ENCODE assay signal across 8 cellular contexts in the genomic region with DNA sequence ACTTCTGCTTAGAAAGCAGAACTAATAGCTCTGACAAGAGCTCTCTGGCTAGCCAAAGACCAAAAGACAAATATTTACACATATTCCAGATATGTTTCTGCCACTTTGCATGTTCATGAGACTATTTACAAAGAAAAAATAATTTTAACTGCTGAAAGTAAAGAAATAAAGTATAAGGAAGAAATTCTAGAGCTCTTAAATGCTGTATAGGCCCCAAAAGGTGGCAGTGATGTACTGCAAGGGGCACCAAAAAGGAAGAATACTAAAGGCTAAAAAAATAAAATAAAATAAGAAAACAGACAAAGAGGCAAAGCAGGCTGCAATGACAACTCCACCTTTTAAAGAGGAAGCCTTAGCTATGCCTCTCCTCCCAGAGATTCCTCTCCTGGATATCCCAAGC. TPM values are rescaled to one million over a fixed set of nuclear protein-coding genes. Genes with fewer than 3 reads are reported as not detected.
DNase-seq lines count a peak whose midpoint lies in the region; ATAC-seq and TF ChIP-seq lines count a peak whose summit lies in the region.

No MANE protein-coding gene starts in this region.

- intact Hi-C loops in activated CD4-positive, alpha-beta T cell treated with anti-CD3 and anti-CD28 coated beads for 36 hours (cut with DNase I, micrococcal nuclease), result loop anchor here in 1 of 2 experiments (10.0 kb wide), 1 partner anchor 622 kb away; no protein-coding TSS in a partner anchor

- no peaks in the 10 kb centered on the region for H3K27me3 ChIP-seq in Karpas-422 (ENCODE audit: low read length)
- no peaks in the 10 kb centered on the region for H3K27me3 ChIP-seq in liver (ENCODE audit: control insufficient read depth in 4 of 4, insufficient read depth in 4 of 4, low read length in 3 of 4)

- peak; percentile 63 for DNase-seq in AG10803 (ENCODE audit: low read depth)
- peak; percentile 56 for DNase-seq in Karpas-422
- no peak for DNase-seq in activated naive CD8-positive, alpha-beta T cell treated with anti-CD3 and anti-CD28 coated beads, Interleukin-2, amount 10 ng/mL, durations not matched to agents 7 days and 5 days
- DNase-seq in D341Med (ENCODE audit: low spot score), result no peak
- no peak for DNase-seq in NCI-H2227 (lab: John Stamatoyannopoulos, UW; ENCODE audit: unreplicated experiment)
- no peak for DNase-seq in activated CD4-positive, alpha-beta T cell treated with anti-CD3 and anti-CD28 coated beads for 36 hours
- no peak for DNase-seq in activated CD4-positive, CD25-positive, alpha-beta regulatory T cell (lab: John Stamatoyannopoulos, UW)

- H3K27ac ChIP-seq in Karpas-422 (ENCODE audit: low read length) (no peak overlapping the region), liver (ENCODE audit: low read depth in 1 of 2, low read length in 2 of 2) (no peak overlapping the region)

- POLR2A ChIA-PET in activated naive CD8-positive, alpha-beta T cell treated with anti-CD3 and anti-CD28 coated beads, Interleukin-2, amount 10 ng/mL, durations not matched to agents 7 days and 5 days (lab: Charles Lee), result interaction anchor here (0.6 to 3.8 kb wide), 9 partner anchors 16 to 306 kb away, joined by 3 to 42 read pairs (median 4); no protein-coding TSS in a partner anchor
- POLR2A ChIA-PET in activated CD4-positive, alpha-beta T cell treated with anti-CD3 and anti-CD28 coated beads for 36 hours (lab: Charles Lee), result interaction anchor here (0.6 kb wide), 1 partner anchor 244 kb away, joined by 4 read pairs; no protein-coding TSS in a partner anchor

- H3K9me2 ChIP-seq in Karpas-422 (replicated peaks; ENCODE audit: insufficient read depth, low read length), result no peaks in the 10 kb centered on the region

- no peak overlapping the region for H3K27ac Mint-ChIP-seq in activated naive CD8-positive, alpha-beta T cell treated with anti-CD3 and anti-CD28 coated beads, Interleukin-2, amount 10 ng/mL, durations not matched to agents 7 days and 5 days
- no peak overlapping the region for H3K27ac Mint-ChIP-seq in activated CD4-positive, alpha-beta T cell treated with anti-CD3 and anti-CD28 coated beads for 36 hours

- H3K4me1 ChIP-seq in Karpas-422 (ENCODE audit: low read length) (peaks cover 19% of the 10 kb centered on the region), liver (ENCODE audit: control insufficient read depth in 4 of 4, insufficient read depth in 4 of 4, low read length in 3 of 4) (peaks cover 2 to 22% (median 11%) of the 10 kb centered on the region in 4 donors)

- H3K4me3 ChIP-seq in AG10803 (ENCODE audit: low read length), result no peak overlapping the region
- no peak overlapping the region for H3K4me3 ChIP-seq in Karpas-422 (ENCODE audit: low read length)
- no peak overlapping the region for H3K4me3 ChIP-seq in liver (ENCODE audit: low read depth in 1 of 3, low read length in 3 of 3)

- no peaks in the 10 kb centered on the region for H3K27me3 Mint-ChIP-seq in activated naive CD8-positive, alpha-beta T cell treated with anti-CD3 and anti-CD28 coated beads, Interleukin-2, amount 10 ng/mL, durations not matched to agents 7 days and 5 days
- H3K27me3 Mint-ChIP-seq in activated CD4-positive, alpha-beta T cell treated with anti-CD3 and anti-CD28 coated beads for 36 hours, result no peaks in the 10 kb centered on the region

- H3K9me3 Mint-ChIP-seq in activated naive CD8-positive, alpha-beta T cell treated with anti-CD3 and anti-CD28 coated beads, Interleukin-2, amount 10 ng/mL, durations not matched to agents 7 days and 5 days, result no peaks in the 10 kb centered on the region
- H3K9me3 Mint-ChIP-seq in activated CD4-positive, alpha-beta T cell treated with anti-CD3 and anti-CD28 coated beads for 36 hours (ENCODE audit: low read depth), result peaks cover 4% of the 10 kb centered on the region

- H3K9me3 ChIP-seq in Karpas-422 (ENCODE audit: low read length), result no peaks in the 10 kb centered on the region
- H3K9me3 ChIP-seq in liver (ENCODE audit: control insufficient read depth in 4 of 4, low read length in 3 of 4), result no peaks in the 10 kb centered on the region

- H2AFZ ChIP-seq in Karpas-422 (ENCODE audit: low read length), result no peak overlapping the region

- H3K79me2 ChIP-seq in Karpas-422 (ENCODE audit: low read length), result no peaks in the 10 kb centered on the region

- H3K36me3 Mint-ChIP-seq in activated naive CD8-positive, alpha-beta T cell treated with anti-CD3 and anti-CD28 coated beads, Interleukin-2, amount 10 ng/mL, durations not matched to agents 7 days and 5 days, result peaks cover 36% of the 10 kb centered on the region
- H3K36me3 Mint-ChIP-seq in activated CD4-positive, alpha-beta T cell treated with anti-CD3 and anti-CD28 coated beads for 36 hours (ENCODE audit: low read depth), result peaks cover 2% of the 10 kb centered on the region

- TF ChIP-seq CTCF in AG10803 (conservative IDR thresholded peaks at IDR 0.05; ENCODE audit: low read length) (peak; percentile 49), liver (IDR thresholded peaks at IDR 0.05; ENCODE audit: low read depth, low read length, missing input control) (peak; percentile 22)

- CTCF ChIA-PET in activated CD4-positive, alpha-beta T cell treated with anti-CD3 and anti-CD28 coated beads for 36 hours (lab: Charles Lee), result interaction anchor here (0.8 to 1.6 kb wide), 6 partner anchors 10 to 1168 kb away, joined by 3 to 4 read pairs (median 4); no protein-coding TSS in a partner anchor

- peak; percentile 33 to 50 for TF ChIP-seq RAD21 in liver (IDR thresholded peaks at IDR 0.05)

- H3K36me3 ChIP-seq in Karpas-422 (ENCODE audit: insufficient read depth, low read length), result no peaks in the 10 kb centered on the region
- no peaks in the 10 kb centered on the region for H3K36me3 ChIP-seq in liver (ENCODE audit: control insufficient read depth in 4 of 4, insufficient read depth in 3 of 4, low read depth in 1 of 4, low read length in 3 of 4)

- no peak overlapping the region for H3K9ac ChIP-seq in Karpas-422 (ENCODE audit: low read length)
- no peak overlapping the region for H3K9ac ChIP-seq in liver (ENCODE audit: low read depth in 1 of 2, low read length in 2 of 2)

- H4K20me1 ChIP-seq in Karpas-422 (ENCODE audit: insufficient read depth, low read depth, low read length), result no peaks in the 10 kb centered on the region

- peak overlapping the region; percentile 21 for H3K4me3 Mint-ChIP-seq in activated naive CD8-positive, alpha-beta T cell treated with anti-CD3 and anti-CD28 coated beads, Interleukin-2, amount 10 ng/mL, durations not matched to agents 7 days and 5 days
- H3K4me3 Mint-ChIP-seq in activated CD4-positive, alpha-beta T cell treated with anti-CD3 and anti-CD28 coated beads for 36 hours, result no peak overlapping the region

- H3K4me1 Mint-ChIP-seq in activated naive CD8-positive, alpha-beta T cell treated with anti-CD3 and anti-CD28 coated beads, Interleukin-2, amount 10 ng/mL, durations not matched to agents 7 days and 5 days, result peaks cover 39% of the 10 kb centered on the region
- peaks cover 3% of the 10 kb centered on the region for H3K4me1 Mint-ChIP-seq in activated CD4-positive, alpha-beta T cell treated with anti-CD3 and anti-CD28 coated beads for 36 hours

- no peak overlapping the region for H3K4me2 ChIP-seq in Karpas-422 (ENCODE audit: low read depth, low read length, poor library complexity, severe bottlenecking)

- no peak for ATAC-seq in activated naive CD8-positive, alpha-beta T cell treated with anti-CD3 and anti-CD28 coated beads, Interleukin-2, amount 10 ng/mL, durations not matched to agents 7 days and 5 days (ENCODE audit: low read depth)
- no peak for ATAC-seq in activated CD4-positive, alpha-beta T cell treated with anti-CD3 and anti-CD28 coated beads for 36 hours

TF ChIP-seq in liver, 16 proteins besides CTCF, POLR2A, EP300 and RAD21 (continues in another document):
- TF ChIP-seq RXRA (IDR thresholded peaks at IDR 0.05) (no peak), JUND (IDR thresholded peaks at IDR 0.05) (no peak), GABPA (IDR thresholded peaks at IDR 0.05 in 1 of 2, conservative IDR thresholded peaks at IDR 0.05 in 1 of 2) (no peak)

RNA-seq across cellular contexts. Expression of a gene that starts 23.0 kb away (rescaled TPM):
- total RNA-seq in Karpas-422 (2014; rRNA removed; shearing (Covaris generic); ENCODE audit: low replicate concordance), result not detected in 2 replicates
- total RNA-seq in activated naive CD8-positive, alpha-beta T cell treated with anti-CD3 and anti-CD28 coated beads, Interleukin-2, amount 10 ng/mL, durations not matched to agents 7 days and 5 days, result 100 to 1,000 TPM; 319 to 355 TPM
- total RNA-seq in liver, result 1 to 10 TPM in 1 of 2 donors, under 1 TPM in 1; 0.98 to 4.0 TPM
- polyA plus RNA-seq in liver, result 1 to 10 TPM; 1.1 to 1.6 TPM
- not detected for total RNA-seq in activated CD4-positive, alpha-beta T cell treated with anti-CD3 and anti-CD28 coated beads for 36 hours

RNA-seq across cellular contexts. Expression of a gene that starts 42.7 kb away (rescaled TPM):
- total RNA-seq in Karpas-422 (2014; rRNA removed; shearing (Covaris generic); ENCODE audit: low replicate concordance), result not detected in 2 replicates
- total RNA-seq in activated naive CD8-positive, alpha-beta T cell treated with anti-CD3 and anti-CD28 coated beads, Interleukin-2, amount 10 ng/mL, durations not matched to agents 7 days and 5 days, result 10 to 100 TPM; 37.8 to 38.4 TPM
- 1 to 10 TPM in 1 of 2 donors, under 1 TPM in 1; 0.42 to 1.3 TPM for total RNA-seq in liver
- under 1 TPM; 0.17 to 0.22 TPM for polyA plus RNA-seq in liver
- total RNA-seq in activated CD4-positive, alpha-beta T cell treated with anti-CD3 and anti-CD28 coated beads for 36 hours, result not detected

RNA-seq across cellular contexts. Expression of a gene that starts 53.5 kb away (rescaled TPM):
- total RNA-seq in Karpas-422 (2014; rRNA removed; shearing (Covaris generic); ENCODE audit: low replicate concordance), result not detected in 2 replicates
- total RNA-seq in activated naive CD8-positive, alpha-beta T cell treated with anti-CD3 and anti-CD28 coated beads, Interleukin-2, amount 10 ng/mL, durations not matched to agents 7 days and 5 days, result 1 to 10 TPM; 3.0 to 5.6 TPM
- total RNA-seq in liver, result under 1 TPM; 0.14 to 0.50 TPM
- under 1 TPM in 1 of 2 donors, not detected in 1; 0.08 TPM for polyA plus RNA-seq in liver
- total RNA-seq in activated CD4-positive, alpha-beta T cell treated with anti-CD3 and anti-CD28 coated beads for 36 hours, result not detected

RNA-seq across cellular contexts. Expression of a gene that starts 59.2 kb away (rescaled TPM):
- not detected in 2 replicates for total RNA-seq in Karpas-422 (2014; rRNA removed; shearing (Covaris generic); ENCODE audit: low replicate concordance)
- total RNA-seq in activated naive CD8-positive, alpha-beta T cell treated with anti-CD3 and anti-CD28 coated beads, Interleukin-2, amount 10 ng/mL, durations not matched to agents 7 days and 5 days, result 10 to 100 TPM; 19.8 to 30.6 TPM
- 1 to 10 TPM; 1.1 to 5.0 TPM for total RNA-seq in liver
- 1 to 10 TPM in 1 of 2 donors, under 1 TPM in 1; 0.60 to 1.8 TPM for polyA plus RNA-seq in liver
- total RNA-seq in activated CD4-positive, alpha-beta T cell treated with anti-CD3 and anti-CD28 coated beads for 36 hours, result under 1 TPM; 0.05 to 0.28 TPM

Comparison
In these comparisons a context has a peak if more than half of its experiments do, and no peak if none do; other contexts are left out.
1. DNase-seq: peak in AG10803 (single experiment) and Karpas-422 (single experiment); none in activated naive CD8-positive, alpha-beta T cell treated with anti-CD3 and anti-CD28 coated beads, Interleukin-2, amount 10 ng/mL, durations not matched to agents 7 days and 5 days (single experiment), D341Med (single experiment), NCI-H2227 (single experiment), activated CD4-positive, alpha-beta T cell treated with anti-CD3 and anti-CD28 coated beads for 36 hours (single experiment) and activated CD4-positive, CD25-positive, alpha-beta regulatory T cell (0 of 4).
2. RNA of a gene that starts 23.0 kb away (total RNA-seq): 319 to 355 TPM in activated naive CD8-positive, alpha-beta T cell treated with anti-CD3 and anti-CD28 coated beads, Interleukin-2, amount 10 ng/mL, durations not matched to agents 7 days and 5 days; 0.98 to 4.0 TPM in liver, not detected in activated CD4-positive, alpha-beta T cell treated with anti-CD3 and anti-CD28 coated beads for 36 hours and not detected in Karpas-422; every median in the first group is over 10 times any median in the second.
3. RNA of a gene that starts 42.7 kb away (total RNA-seq): 37.8 to 38.4 TPM in activated naive CD8-positive, alpha-beta T cell treated with anti-CD3 and anti-CD28 coated beads, Interleukin-2, amount 10 ng/mL, durations not matched to agents 7 days and 5 days; 0.42 to 1.3 TPM in liver, not detected in Karpas-422 and not detected in activated CD4-positive, alpha-beta T cell treated with anti-CD3 and anti-CD28 coated beads for 36 hours; every median in the first group is over 10 times any median in the second.